In genomic region chr19:2711175-2711936, GRCh38 we compare ENCODE assay signal across 1 cellular context.
TF ChIP-seq lines count a peak whose summit lies in the region.

No MANE protein-coding gene starts in this region.

TF ChIP-seq in IMR-90, 13 proteins besides CTCF, POLR2A, EP300 and RAD21 (continued from another document):
- TF ChIP-seq RCOR1 (IDR thresholded peaks at IDR 0.05; ENCODE audit: insufficient replicate concordance, low read length) (no peak), BHLHE40 (IDR thresholded peaks at IDR 0.05; ENCODE audit: low read depth, low read length) (no peak), FOS (IDR thresholded peaks at IDR 0.05; ENCODE audit: low read depth, low read length) (peak; percentile 72), MAFK (IDR thresholded peaks at IDR 0.05; ENCODE audit: low read depth, low read length) (no peak), MXI1 (IDR thresholded peaks at IDR 0.05; ENCODE audit: borderline replicate concordance, low read depth, low read length) (no peak), ELK1 (IDR thresholded peaks at IDR 0.05; ENCODE audit: borderline replicate concordance, low read depth, low read length) (no peak)
- TF ChIP-seq, protein P1, sequence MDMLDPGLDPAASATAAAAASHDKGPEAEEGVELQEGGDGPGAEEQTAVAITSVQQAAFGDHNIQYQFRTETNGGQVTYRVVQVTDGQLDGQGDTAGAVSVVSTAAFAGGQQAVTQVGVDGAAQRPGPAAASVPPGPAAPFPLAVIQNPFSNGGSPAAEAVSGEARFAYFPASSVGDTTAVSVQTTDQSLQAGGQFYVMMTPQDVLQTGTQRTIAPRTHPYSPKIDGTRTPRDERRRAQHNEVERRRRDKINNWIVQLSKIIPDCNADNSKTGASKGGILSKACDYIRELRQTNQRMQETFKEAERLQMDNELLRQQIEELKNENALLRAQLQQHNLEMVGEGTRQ (IDR thresholded peaks at IDR 0.05; ENCODE audit: low read depth, low read length), result 0 out of 2 replicates have a peak, but pooled peaks have one; percentile 42
